10 cellular contexts compared by ENCODE assay signal in the genomic region with DNA sequence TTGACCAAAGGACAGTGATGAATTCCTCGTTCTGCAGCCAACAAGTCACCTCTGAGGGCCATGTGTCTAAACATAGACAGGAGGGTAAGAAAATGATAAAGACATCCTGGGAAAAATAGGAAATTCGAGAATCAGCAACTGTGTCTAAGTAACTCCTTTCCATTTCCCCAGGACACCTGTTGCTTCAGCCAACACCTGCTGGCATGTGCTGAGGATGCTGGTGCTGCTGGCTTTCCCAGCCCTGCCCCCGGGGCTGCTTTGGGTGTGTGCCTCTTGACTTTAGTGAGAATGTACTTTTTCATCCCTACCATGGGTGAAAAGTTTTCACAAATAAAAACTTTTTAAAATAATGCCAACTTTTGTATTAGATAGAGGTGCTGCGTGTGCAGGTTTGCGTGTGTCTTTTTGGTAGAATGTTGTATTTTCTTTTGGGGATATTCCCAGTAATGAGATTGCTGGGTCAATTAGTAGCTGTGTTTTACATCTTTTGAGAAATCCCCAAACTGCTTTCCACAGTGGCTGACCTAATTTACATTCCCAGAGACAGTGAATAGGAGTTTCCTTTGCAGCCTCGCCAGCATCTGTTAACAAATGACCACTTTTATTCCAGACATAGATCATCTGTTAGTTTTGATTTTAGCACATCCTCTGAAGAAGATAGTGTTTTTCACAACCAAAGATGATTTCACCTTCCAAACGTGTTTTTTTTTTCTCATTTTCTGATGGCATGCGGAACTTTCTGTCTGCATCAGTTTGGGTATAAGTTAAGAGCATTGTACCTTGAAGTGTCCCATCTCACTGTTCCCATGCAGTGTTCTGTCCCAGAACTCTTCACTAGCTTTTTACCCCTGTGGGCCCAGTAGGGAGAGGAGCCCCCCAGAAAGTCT.
DNase-seq lines count a peak whose midpoint lies in the region; ATAC-seq lines count a peak whose summit lies in the region.
"Had no signal": no experiment of that assay in that cellular context is flagged by ENCODE, and none has a peak within 500 bp of the region (broad histone marks: within the 10 kb centered on the region; RNA-seq: fewer than 3 reads in every experiment).

No MANE protein-coding gene starts in this region.

- H3K4me1 ChIP-seq in GM23248 (ENCODE audit: insufficient read depth) = no peaks in the 10 kb centered on the region

- peak overlapping the region; percentile 56 for H3K27ac Mint-ChIP-seq in activated T-helper 2 cell treated with anti-CD3 and anti-CD28 coated beads, Interferon-gamma antibody, Interleukin-2, Interleukin-4, amounts not matched to agents 10 μg/mL and 5 μg/mL and 100 μg/mL, durations not matched to agents 14 hours and 24 hours and 36 hours
- H3K27ac Mint-ChIP-seq in naive thymus-derived CD8-positive, alpha-beta T cell = no peak overlapping the region
- H3K27ac Mint-ChIP-seq: activated CD4-positive, alpha-beta T cell treated with anti-CD3 and anti-CD28 coated beads, Interleukin-2, amount 10 ng/mL, durations not matched to agents 7 days and 5 days had no signal

- H3K79me2 ChIP-seq in GM23248 (ENCODE audit: insufficient read depth) = no peaks in the 10 kb centered on the region

- H3K4me3 ChIP-seq in GM23248 = no peak overlapping the region
- H3K4me3 ChIP-seq: spleen had no signal

- H3K9me3 ChIP-seq in GM23248 (ENCODE audit: low read depth) = no peaks in the 10 kb centered on the region
- H3K9me3 ChIP-seq: spleen had no signal

- no peaks in the 10 kb centered on the region for H3K9me2 ChIP-seq in GM23248 (ENCODE audit: insufficient read depth)

- H3K36me3 ChIP-seq in GM23248 (ENCODE audit: low read depth) = no peaks in the 10 kb centered on the region
- H3K36me3 ChIP-seq: spleen had no signal

- in situ Hi-C loops in GM23248 (cut with MboI) = no loop called here

- POLR2A ChIA-PET in naive thymus-derived CD8-positive, alpha-beta T cell (lab: Charles Lee) = no interaction called here

- WGBS in GM23248 (ENCODE audit: low coverage in 1 of 2, low lambda C conversion rate in 2 of 2, missing lambda C conversion rate in 2 of 2), 2 experiments = 37 to 42% methylated on average over 8 of the region's 8 CpGs

- H3K9me3 Mint-ChIP-seq in activated T-helper 2 cell treated with anti-CD3 and anti-CD28 coated beads, Interferon-gamma antibody, Interleukin-2, Interleukin-4, amounts not matched to agents 10 μg/mL and 5 μg/mL and 100 μg/mL, durations not matched to agents 14 hours and 24 hours and 36 hours = no peaks in the 10 kb centered on the region
- no peaks in the 10 kb centered on the region for H3K9me3 Mint-ChIP-seq in naive thymus-derived CD8-positive, alpha-beta T cell
- H3K9me3 Mint-ChIP-seq: activated CD4-positive, alpha-beta T cell treated with anti-CD3 and anti-CD28 coated beads, Interleukin-2, amount 10 ng/mL, durations not matched to agents 7 days and 5 days had no signal

- H3K27ac ChIP-seq in GM23248 = no peak overlapping the region
- H3K27ac ChIP-seq: spleen had no signal

- peaks cover 13% of the 10 kb centered on the region for H3K27me3 Mint-ChIP-seq in activated T-helper 2 cell treated with anti-CD3 and anti-CD28 coated beads, Interferon-gamma antibody, Interleukin-2, Interleukin-4, amounts not matched to agents 10 μg/mL and 5 μg/mL and 100 μg/mL, durations not matched to agents 14 hours and 24 hours and 36 hours (ENCODE audit: low read depth)
- peaks cover 7 to 22% (median 9%) of the 10 kb centered on the region in 5 donors for H3K27me3 Mint-ChIP-seq in naive thymus-derived CD8-positive, alpha-beta T cell

- intact Hi-C loops in activated T-helper 2 cell treated with anti-CD3 and anti-CD28 coated beads, Interferon-gamma antibody, Interleukin-2, Interleukin-4, amounts not matched to agents 10 μg/mL and 5 μg/mL and 100 μg/mL, durations not matched to agents 14 hours and 24 hours and 36 hours (cut with micrococcal nuclease) = no loop called here

- H3K4me3 Mint-ChIP-seq in activated T-helper 2 cell treated with anti-CD3 and anti-CD28 coated beads, Interferon-gamma antibody, Interleukin-2, Interleukin-4, amounts not matched to agents 10 μg/mL and 5 μg/mL and 100 μg/mL, durations not matched to agents 14 hours and 24 hours and 36 hours (ENCODE audit: low read depth) = no peak overlapping the region
- H3K4me3 Mint-ChIP-seq in naive thymus-derived CD8-positive, alpha-beta T cell = no peak overlapping the region
- H3K4me3 Mint-ChIP-seq: activated CD4-positive, alpha-beta T cell treated with anti-CD3 and anti-CD28 coated beads, Interleukin-2, amount 10 ng/mL, durations not matched to agents 7 days and 5 days had no signal

- H3F3A ChIP-seq in GM23248 (ENCODE audit: insufficient read depth) = no peaks in the 10 kb centered on the region

- ATAC-seq in GM18861 (IDR thresholded peaks at IDR 0.05; ENCODE audit: unreplicated experiment) (peak; percentile 40), GM19463 (IDR thresholded peaks at IDR 0.05; ENCODE audit: unreplicated experiment) (peak; percentile 76), HG02973 (IDR thresholded peaks at IDR 0.05; ENCODE audit: unreplicated experiment) (peak; percentile 34), HG03175 (IDR thresholded peaks at IDR 0.05; ENCODE audit: unreplicated experiment) (no peak)
- no peak for ATAC-seq in naive thymus-derived CD8-positive, alpha-beta T cell

- no peak overlapping the region for H3K9ac ChIP-seq in GM23248

- H3K4me1 Mint-ChIP-seq in activated T-helper 2 cell treated with anti-CD3 and anti-CD28 coated beads, Interferon-gamma antibody, Interleukin-2, Interleukin-4, amounts not matched to agents 10 μg/mL and 5 μg/mL and 100 μg/mL, durations not matched to agents 14 hours and 24 hours and 36 hours (ENCODE audit: low read depth) = peaks cover 29% of the 10 kb centered on the region
- H3K4me1 Mint-ChIP-seq in naive thymus-derived CD8-positive, alpha-beta T cell = peaks cover 0 to 3% (median 2%) of the 10 kb centered on the region in 4 donors

- peaks cover 38% of the 10 kb centered on the region; the same call in 1 of the 2 replicates for H3K27me3 ChIP-seq in GM23248 (replicated peaks; ENCODE audit: insufficient read depth)

- no peaks in the 10 kb centered on the region for H3K36me3 Mint-ChIP-seq in activated T-helper 2 cell treated with anti-CD3 and anti-CD28 coated beads, Interferon-gamma antibody, Interleukin-2, Interleukin-4, amounts not matched to agents 10 μg/mL and 5 μg/mL and 100 μg/mL, durations not matched to agents 14 hours and 24 hours and 36 hours (ENCODE audit: low read depth)
- no peaks in the 10 kb centered on the region for H3K36me3 Mint-ChIP-seq in naive thymus-derived CD8-positive, alpha-beta T cell

- no peak overlapping the region for H2AFZ ChIP-seq in GM23248

- no peak for DNase-seq in activated T-helper 2 cell treated with anti-CD3 and anti-CD28 coated beads, Interferon-gamma antibody, Interleukin-2, Interleukin-4, amounts not matched to agents 10 μg/mL and 5 μg/mL and 100 μg/mL, durations not matched to agents 14 hours and 24 hours and 36 hours (ENCODE audit: low spot score)
- DNase-seq in GM23248 = no peak
- no peak for DNase-seq in naive thymus-derived CD8-positive, alpha-beta T cell
- DNase-seq: activated CD4-positive, alpha-beta T cell treated with anti-CD3 and anti-CD28 coated beads, Interleukin-2, amount 10 ng/mL, durations not matched to agents 7 days and 5 days; SHP77; spleen had no signal

- H3K4me2 ChIP-seq in GM23248 (ENCODE audit: unreplicated experiment) = no peak overlapping the region

- no peaks in the 10 kb centered on the region for H4K20me1 ChIP-seq in GM23248 (ENCODE audit: insufficient read depth)

Comparison
In these comparisons a context has a peak if more than half of its experiments do, and no peak if none do; other contexts are left out.
1. ATAC-seq: peak in GM18861 (single experiment), GM19463 (single experiment) and HG02973 (single experiment); none in HG03175 (single experiment) and naive thymus-derived CD8-positive, alpha-beta T cell (0 of 2).